2 cellular contexts compared by ENCODE assay signal in genomic region chr11:128957204-128957482, GRCh38.
TF ChIP-seq lines count a peak whose summit lies in the region.

No MANE protein-coding gene starts in this region.

TF ChIP-seq in SK-N-SH treated with all-trans-retinoic acid at 6 μM for 48 hours, 23 proteins besides CTCF, POLR2A, EP300 and RAD21 (continued from another document):
- TF ChIP-seq POU6F1 (CRISPR knock-in tag; IDR thresholded peaks at IDR 0.05; ENCODE audit: borderline replicate concordance, low read depth): no peak
- TF ChIP-seq BACH2 (CRISPR knock-in tag; IDR thresholded peaks at IDR 0.05; ENCODE audit: borderline replicate concordance): no peak
- TF ChIP-seq PATZ1 (CRISPR knock-in tag; IDR thresholded peaks at IDR 0.05; ENCODE audit: borderline replicate concordance): no peak
- TF ChIP-seq TOX (CRISPR knock-in tag; IDR thresholded peaks at IDR 0.05; ENCODE audit: borderline replicate concordance): no peak
- no peak for TF ChIP-seq OSR1 (CRISPR knock-in tag; IDR thresholded peaks at IDR 0.05)
- TF ChIP-seq CSRNP3 (CRISPR knock-in tag; IDR thresholded peaks at IDR 0.05): no peak
- TF ChIP-seq ISL1 (CRISPR knock-in tag; IDR thresholded peaks at IDR 0.05): no peak
TF ChIP-seq in SK-N-SH treated with all-trans-retinoic acid at 6 μM for 48 hours: peak in this region for 0.

TF ChIP-seq in SK-N-SH, 30 proteins besides CTCF, POLR2A, EP300 and RAD21 (continued from another document):
- TF ChIP-seq RXRA (IDR thresholded peaks at IDR 0.05; ENCODE audit: borderline replicate concordance, low read depth) (no peak), EZH2phosphoT487 (IDR thresholded peaks at IDR 0.05; ENCODE audit: borderline replicate concordance, low read depth) (no peak), CHD2 (IDR thresholded peaks at IDR 0.05; ENCODE audit: low read length, partially characterized antibody) (no peak), REST (IDR thresholded peaks at IDR 0.05; ENCODE audit: low read depth, low read length) (no peak), IRF3 (IDR thresholded peaks at IDR 0.05; ENCODE audit: low read depth, low read length) (no peak), PBX3 (IDR thresholded peaks at IDR 0.05) (no peak), TEAD4 (IDR thresholded peaks at IDR 0.05; ENCODE audit: borderline replicate concordance, insufficient read depth) (no peak), SMC3 (IDR thresholded peaks at IDR 0.05; ENCODE audit: low read depth, low read length) (no peak), USF1 (IDR thresholded peaks at IDR 0.05; ENCODE audit: borderline replicate concordance, low read depth) (no peak), JUND (IDR thresholded peaks at IDR 0.05) (no peak)
TF ChIP-seq in SK-N-SH: peak in this region for 0.
